Comparison of ENCODE assay signal across 1 cellular context in genomic region chr17:38729368-38729885, GRCh38.
TF ChIP-seq lines count a peak whose summit lies in the region.

No MANE protein-coding gene starts in this region.

TF ChIP-seq in endothelial cell of umbilical vein, 7 proteins besides CTCF, POLR2A, EP300 and RAD21:
- TF ChIP-seq JUN (IDR thresholded peaks at IDR 0.05; ENCODE audit: borderline replicate concordance, insufficient read depth, insufficient read length, low read depth), result no peak
- no peak for TF ChIP-seq EZH2 (IDR thresholded peaks at IDR 0.05; ENCODE audit: borderline replicate concordance, low read depth, low read length, severe bottlenecking)
- no peak for TF ChIP-seq MYC (IDR thresholded peaks at IDR 0.05; ENCODE audit: low read depth, low read length)
- TF ChIP-seq GATA2 (IDR thresholded peaks at IDR 0.05; ENCODE audit: insufficient read depth, insufficient read length, low read depth, low read length), result no peak
- TF ChIP-seq FOS (IDR thresholded peaks at IDR 0.05; ENCODE audit: borderline replicate concordance, insufficient read depth, low read length), result no peak
- no peak for TF ChIP-seq MAX (IDR thresholded peaks at IDR 0.05; ENCODE audit: insufficient read depth, insufficient read length)
- TF ChIP-seq POLR2AphosphoS5 (IDR thresholded peaks at IDR 0.05; ENCODE audit: insufficient read depth, low read depth, low read length), result no peak
